ENCODE assay signal across 26 cellular contexts in genomic region chr15:68445351-68445750, GRCh38.
"Had no signal": no experiment of that assay in that cellular context is flagged by ENCODE, and none has a peak within 500 bp of the region (broad histone marks: within the 10 kb centered on the region; RNA-seq: fewer than 3 reads in every experiment).

No MANE protein-coding gene starts in this region.

- H3K27me3 ChIP-seq: ovary, vagina had no signal

- H3K36me3 ChIP-seq: left ventricle myocardium inferior, neutrophil, ovary, prostate gland, sigmoid colon, vagina, WERI-Rb-1 had no signal

- ATAC-seq: activated CD4-positive, CD25-positive, alpha-beta regulatory T cell treated with anti-CD3 and anti-CD28 coated beads, Interleukin-2, amount 50 U/mL, for 24 hours; activated naive CD4-positive, alpha-beta T cell treated with anti-CD3 and anti-CD28 coated beads, Interleukin-2, amount 50 U/mL, for 72 hours; activated T-cell treated with anti-CD3 and anti-CD28 coated beads, Interleukin-2, amount 50 U/mL, for 72 hours; stimulated activated effector memory CD8-positive, alpha-beta T cell treated with anti-CD3 and anti-CD28 coated beads, Interleukin-12 subunit alpha, Interleukin-12 subunit beta, amount 100 ng/mL, for 72 hours; T-helper 17 cell had no signal

- H3K9me3 ChIP-seq: left ventricle myocardium inferior, neutrophil, ovary, prostate gland, sigmoid colon, vagina had no signal

- H3K27ac ChIP-seq: dorsolateral prefrontal cortex, left ventricle myocardium inferior, neutrophil, ovary, prostate gland, sigmoid colon, vagina, WERI-Rb-1 had no signal

- H3K4me1 ChIP-seq: prostate gland had no signal

- H3K4me3 ChIP-seq: dorsolateral prefrontal cortex, left ventricle myocardium inferior, lung, ovary, prostate gland, sigmoid colon, vagina had no signal

- DNase-seq: activated CD4-positive, alpha-beta T cell treated with anti-CD3 and anti-CD28 coated beads for 48 hours; activated CD4-positive, alpha-beta T cell treated with anti-CD3 and anti-CD28 coated beads, Interleukin-2, amount 50 U/mL, for 48 hours; activated naive CD4-positive, alpha-beta T cell; activated T-cell treated with anti-CD3 and anti-CD28 coated beads, Interleukin-2, amount 50 U/mL, for 72 hours; anterior cingulate cortex; dorsolateral prefrontal cortex; effector memory CD4-positive, alpha-beta T cell; head of caudate nucleus; hippocampal formation; left ventricle myocardium inferior; ovary; retina; sigmoid colon; small intestine; stimulated activated CD4-positive, alpha-beta T cell treated with anti-CD3 and anti-CD28 coated beads, Interleukin-4, amount 100 ng/mL, for 24 hours; substantia nigra; T-helper 17 cell; T1000; WERI-Rb-1 had no signal
